Comparison of ENCODE assay signal across 19 cellular contexts in genomic region chr2:66560683-66561082, GRCh38.
"Had no signal": no experiment of that assay in that cellular context is flagged by ENCODE, and none has a peak within 500 bp of the region (broad histone marks: within the 10 kb centered on the region; RNA-seq: fewer than 3 reads in every experiment).

No MANE protein-coding gene starts in this region.

- H3K36me3 Mint-ChIP-seq: activated naive CD8-positive, alpha-beta T cell; naive thymus-derived CD4-positive, alpha-beta T cell had no signal

- H3K27ac ChIP-seq: dorsolateral prefrontal cortex, SJSA1 had no signal

- ATAC-seq: activated T-cell treated with anti-CD3 and anti-CD28 coated beads, Interleukin-2, amount 50 U/mL, for 72 hours; naive thymus-derived CD4-positive, alpha-beta T cell; pancreas; stimulated activated naive CD8-positive, alpha-beta T cell treated with anti-CD3 and anti-CD28 coated beads, Interleukin-15, Interleukin-2, amounts not matched to agents 100 U/mL and 50 U/mL, for 24 hours had no signal

- H3K27me3 ChIP-seq: pancreas, SJSA1, transverse colon had no signal

- H3K4me3 Mint-ChIP-seq: activated naive CD8-positive, alpha-beta T cell; activated T-cell treated with anti-CD3 and anti-CD28 coated beads, Interleukin-2, amount 50 U/mL, for 72 hours; immature natural killer cell; naive thymus-derived CD4-positive, alpha-beta T cell had no signal

- H3K9me3 Mint-ChIP-seq: activated T-cell treated with anti-CD3 and anti-CD28 coated beads, Interleukin-2, amount 50 U/mL, for 72 hours had no signal

- H3K9me3 ChIP-seq: pancreas, SJSA1, transverse colon had no signal

- DNase-seq: activated CD4-positive, alpha-beta T cell treated with anti-CD3 and anti-CD28 coated beads, Interleukin-2, amount 50 U/mL, for 4 hours; activated gamma-delta T cell; activated T-cell treated with anti-CD3 and anti-CD28 coated beads, Interleukin-2, amount 50 U/mL, for 72 hours; amniotic stem cell; caudate nucleus; dorsolateral prefrontal cortex; immature natural killer cell; kidney glomerular epithelial cell; mesenchymal stem cell; naive thymus-derived CD4-positive, alpha-beta T cell; pancreas; stimulated activated CD4-positive, alpha-beta T cell treated with anti-CD3 and anti-CD28 coated beads, Interleukin-2, amount 100 ng/mL, for 24 hours; stimulated activated naive CD8-positive, alpha-beta T cell treated with anti-CD3 and anti-CD28 coated beads, Interleukin-15, Interleukin-2, amounts not matched to agents 100 U/mL and 50 U/mL, for 24 hours; substantia nigra; SW 1271; T-helper 2 cell; transverse colon had no signal

- H3K4me3 ChIP-seq: dorsolateral prefrontal cortex, pancreas, SJSA1, transverse colon had no signal

- H3K27ac Mint-ChIP-seq: activated naive CD8-positive, alpha-beta T cell; activated T-cell treated with anti-CD3 and anti-CD28 coated beads, Interleukin-2, amount 50 U/mL, for 72 hours; immature natural killer cell; naive thymus-derived CD4-positive, alpha-beta T cell had no signal
